ENCODE assay signal across 9 cellular contexts in the genomic region with DNA sequence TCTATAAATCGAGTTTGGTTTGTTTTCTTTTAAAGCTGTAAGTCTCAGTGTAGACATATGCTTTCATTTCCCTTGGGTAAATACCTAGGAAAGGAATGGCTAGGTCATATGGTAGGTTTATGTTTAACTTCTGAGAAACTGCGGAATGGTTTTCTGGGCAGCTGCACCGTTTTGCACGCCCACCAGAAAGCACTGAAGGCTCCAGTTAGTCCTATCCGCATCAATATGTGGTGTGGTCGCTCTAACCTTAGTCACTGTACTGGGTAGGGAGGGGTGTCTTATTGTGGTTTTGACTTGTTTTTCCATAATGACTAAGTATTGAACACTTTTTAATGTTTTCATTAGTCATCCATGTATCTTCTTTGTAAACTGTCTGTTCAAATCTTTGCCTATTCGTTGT.
DNase-seq lines count a peak whose midpoint lies in the region; ATAC-seq, FAIRE-seq and TF ChIP-seq lines count a peak whose summit lies in the region.
"Had no signal": no experiment of that assay in that cellular context is flagged by ENCODE, and none has a peak within 500 bp of the region (broad histone marks: within the 10 kb centered on the region; RNA-seq: fewer than 3 reads in every experiment).

No MANE protein-coding gene starts in this region.

- intact Hi-C loops in CD8-positive, alpha-beta T cell (cut with DNase I, micrococcal nuclease): no loop called here

- CTCF ChIA-PET in activated CD4-positive, alpha-beta memory T cell treated with anti-CD3 and anti-CD28 coated beads, Interleukin-2, amount 10 ng/mL, durations not matched to agents 7 days and 5 days (lab: Charles Lee): no interaction called here
- CTCF ChIA-PET in CD8-positive, alpha-beta T cell (lab: Charles Lee): no interaction called here

- peak; percentile 48 for FAIRE-seq in keratinocyte (lab: Jason Lieb, UNC)

- H2AFZ ChIP-seq in keratinocyte (ENCODE audit: control insufficient read depth, low read length): no peak overlapping the region

- H3K4me1 ChIP-seq in keratinocyte (ENCODE audit: control insufficient read depth, extremely low read depth, insufficient read depth, low read length): peaks cover 16% of the 10 kb centered on the region
- H3K4me1 ChIP-seq in CD8-positive, alpha-beta T cell (ENCODE audit: insufficient read depth, low read length): no peaks in the 10 kb centered on the region
- H3K4me1 ChIP-seq: left ventricle myocardium inferior had no signal

- peaks cover 16% of the 10 kb centered on the region for H3K27me3 Mint-ChIP-seq in activated CD4-positive, alpha-beta memory T cell treated with anti-CD3 and anti-CD28 coated beads, Interleukin-2, amount 10 ng/mL, durations not matched to agents 7 days and 5 days
- peaks cover 19% of the 10 kb centered on the region for H3K27me3 Mint-ChIP-seq in CD8-positive, alpha-beta T cell (ENCODE audit: low read depth)

- no peak overlapping the region for H3K4me3 ChIP-seq in keratinocyte (ENCODE audit: control insufficient read depth in 2 of 3, extremely low read depth in 1 of 3, insufficient read depth in 2 of 3, low read depth in 1 of 3, low read length in 3 of 3)
- no peak overlapping the region for H3K4me3 ChIP-seq in CD8-positive, alpha-beta T cell (ENCODE audit: low read depth, low read length)
- H3K4me3 ChIP-seq: left ventricle myocardium inferior had no signal

- H4K20me1 ChIP-seq in keratinocyte (ENCODE audit: control insufficient read depth, extremely low read depth, insufficient read depth, low read length): no peaks in the 10 kb centered on the region

- no peaks in the 10 kb centered on the region for H3K9me3 Mint-ChIP-seq in activated CD4-positive, alpha-beta memory T cell treated with anti-CD3 and anti-CD28 coated beads, Interleukin-2, amount 10 ng/mL, durations not matched to agents 7 days and 5 days
- H3K9me3 Mint-ChIP-seq in CD8-positive, alpha-beta T cell: no peaks in the 10 kb centered on the region

- POLR2A ChIA-PET in activated CD4-positive, alpha-beta memory T cell treated with anti-CD3 and anti-CD28 coated beads, Interleukin-2, amount 10 ng/mL, durations not matched to agents 7 days and 5 days (lab: Charles Lee): interaction anchor here (1.2 to 2.1 kb wide), 2 partner anchors 762 to 1349 kb away, joined by 3 to 6 read pairs; partner anchors contain the start of gene KLF6
- POLR2A ChIA-PET in CD8-positive, alpha-beta T cell (lab: Charles Lee): no interaction called here

- H3K36me3 ChIP-seq in keratinocyte (ENCODE audit: control insufficient read depth in 2 of 2, extremely low read depth in 1 of 2, insufficient read depth in 2 of 2, low read length in 2 of 2): no peaks in the 10 kb centered on the region
- H3K36me3 ChIP-seq in CD8-positive, alpha-beta T cell (ENCODE audit: insufficient read depth, low read length): no peaks in the 10 kb centered on the region
- H3K36me3 ChIP-seq: left ventricle myocardium inferior had no signal

- peak overlapping the region; percentile 7 for H3K27ac Mint-ChIP-seq in activated CD4-positive, alpha-beta memory T cell treated with anti-CD3 and anti-CD28 coated beads, Interleukin-2, amount 10 ng/mL, durations not matched to agents 7 days and 5 days
- no peak overlapping the region for H3K27ac Mint-ChIP-seq in CD8-positive, alpha-beta T cell

- H3K9me1 ChIP-seq in keratinocyte (ENCODE audit: control insufficient read depth, extremely low read depth, insufficient read depth, low read length): no peaks in the 10 kb centered on the region

- H3K79me2 ChIP-seq in keratinocyte (ENCODE audit: control insufficient read depth, insufficient read depth, low read length): no peaks in the 10 kb centered on the region

- peaks cover 8% of the 10 kb centered on the region for H3K4me1 Mint-ChIP-seq in activated CD4-positive, alpha-beta memory T cell treated with anti-CD3 and anti-CD28 coated beads, Interleukin-2, amount 10 ng/mL, durations not matched to agents 7 days and 5 days
- H3K4me1 Mint-ChIP-seq in CD8-positive, alpha-beta T cell (ENCODE audit: low read depth): no peaks in the 10 kb centered on the region

- no peaks in the 10 kb centered on the region for H3K9me3 ChIP-seq in keratinocyte (ENCODE audit: control insufficient read depth, low read depth, low read length)
- H3K9me3 ChIP-seq in CD8-positive, alpha-beta T cell (ENCODE audit: low read length): no peaks in the 10 kb centered on the region

- ATAC-seq in CD8-positive, alpha-beta T cell: no peak

- no peak overlapping the region for H3K4me3 Mint-ChIP-seq in activated CD4-positive, alpha-beta memory T cell treated with anti-CD3 and anti-CD28 coated beads, Interleukin-2, amount 10 ng/mL, durations not matched to agents 7 days and 5 days
- H3K4me3 Mint-ChIP-seq in CD8-positive, alpha-beta T cell: no peak overlapping the region

- no peak overlapping the region for H3K9ac ChIP-seq in keratinocyte (ENCODE audit: control insufficient read depth, extremely low read depth, insufficient read depth, low read length)

- dilution Hi-C loops in keratinocyte (cut with MboI; ENCODE audit: extremely low pct_ligation_motif_present, low sequenced_read_pairs): no loop called here

- no peak for TF ChIP-seq CTCF in keratinocyte (optimal IDR thresholded peaks at IDR 0.05 in 1 of 3, IDR thresholded peaks at IDR 0.05 in 1 of 3, conservative IDR thresholded peaks at IDR 0.05 in 1 of 3; ENCODE audit: extremely low read depth in 1 of 3, insufficient read depth in 2 of 3, low read length in 3 of 3)
- TF ChIP-seq CTCF in CD8-positive, alpha-beta T cell (IDR thresholded peaks at IDR 0.05): no peak

- no peak overlapping the region for H3K4me2 ChIP-seq in keratinocyte (ENCODE audit: control insufficient read depth, extremely low read depth, insufficient read depth, low read depth, low read length)

- no peaks in the 10 kb centered on the region for H3K27me3 ChIP-seq in keratinocyte (ENCODE audit: control insufficient read depth, extremely low read depth, insufficient read depth, low read length)
- no peaks in the 10 kb centered on the region for H3K27me3 ChIP-seq in CD8-positive, alpha-beta T cell (ENCODE audit: insufficient read depth, low read length)

- peak; percentile 7 for DNase-seq in activated CD8-positive, alpha-beta memory T cell treated with anti-CD3 and anti-CD28 coated beads, Interleukin-2, amount 50 U/mL, for 24 hours (ENCODE audit: extremely low read depth)
- DNase-seq in activated CD8-positive, alpha-beta memory T cell treated with anti-CD3 and anti-CD28 coated beads, Interleukin-2, amount 50 U/mL, for 4 hours: no peak
- DNase-seq in activated CD4-positive, alpha-beta memory T cell treated with anti-CD3 and anti-CD28 coated beads, Interleukin-2, amount 10 ng/mL, durations not matched to agents 7 days and 5 days: peak; percentile 44
- DNase-seq in keratinocyte (ENCODE audit: low read depth, low spot score): no peak
- peak; percentile 14 for DNase-seq in stimulated activated CD8-positive, alpha-beta memory T cell treated with anti-CD3 and anti-CD28 coated beads, Interleukin-4, amount 100 ng/mL, for 24 hours (ENCODE audit: low read depth)
- no peak for DNase-seq in NCI-H1105 (lab: John Stamatoyannopoulos, UW)
- DNase-seq in HUDEP-2 (lab: John Stamatoyannopoulos, UW; ENCODE audit: unreplicated experiment in 76 of 76): no peak
- no peak for DNase-seq in CD8-positive, alpha-beta T cell
- DNase-seq: left ventricle myocardium inferior had no signal

- H3K36me3 Mint-ChIP-seq in activated CD4-positive, alpha-beta memory T cell treated with anti-CD3 and anti-CD28 coated beads, Interleukin-2, amount 10 ng/mL, durations not matched to agents 7 days and 5 days (ENCODE audit: low read depth): no peaks in the 10 kb centered on the region
- no peaks in the 10 kb centered on the region for H3K36me3 Mint-ChIP-seq in CD8-positive, alpha-beta T cell

- H3K27ac ChIP-seq in keratinocyte (ENCODE audit: control insufficient read depth, insufficient read depth, low read length): no peak overlapping the region
- no peak overlapping the region for H3K27ac ChIP-seq in CD8-positive, alpha-beta T cell (ENCODE audit: low read depth, low read length)
- H3K27ac ChIP-seq: left ventricle myocardium inferior had no signal

Comparison
In these comparisons a context has a peak if more than half of its experiments do, and no peak if none do; other contexts are left out.
1. DNase-seq: peak in activated CD8-positive, alpha-beta memory T cell treated with anti-CD3 and anti-CD28 coated beads, Interleukin-2, amount 50 U/mL, for 24 hours (single experiment), activated CD4-positive, alpha-beta memory T cell treated with anti-CD3 and anti-CD28 coated beads, Interleukin-2, amount 10 ng/mL, durations not matched to agents 7 days and 5 days (single experiment) and stimulated activated CD8-positive, alpha-beta memory T cell treated with anti-CD3 and anti-CD28 coated beads, Interleukin-4, amount 100 ng/mL, for 24 hours (single experiment); none in activated CD8-positive, alpha-beta memory T cell treated with anti-CD3 and anti-CD28 coated beads, Interleukin-2, amount 50 U/mL, for 4 hours (single experiment), keratinocyte (single experiment), NCI-H1105 (single experiment), HUDEP-2 (0 of 76) and CD8-positive, alpha-beta T cell (0 of 7).